ENCODE assay signal across 1 cellular context in genomic region chr4:78621395-78621794, GRCh38.
TF ChIP-seq lines count a peak whose summit lies in the region.

No MANE protein-coding gene starts in this region.

TF ChIP-seq in K562, 482 proteins besides CTCF, POLR2A, EP300 and RAD21 (continued from another document and continues in another):
- TF ChIP-seq ZKSCAN1 (IDR thresholded peaks at IDR 0.05; ENCODE audit: low read depth, low read length), result peak; percentile 60; the same call in 1 of the 2 replicates
- peak; percentile 82 to 85 for TF ChIP-seq TBL1XR1 (IDR thresholded peaks at IDR 0.05; ENCODE audit: low read length in 2 of 2)
- peak; percentile 64 for TF ChIP-seq FOSL1 (tag; conservative IDR thresholded peaks at IDR 0.05)
- TF ChIP-seq TCF3 (CRISPR knock-in tag; IDR thresholded peaks at IDR 0.05), result peak; percentile 96
- TF ChIP-seq, protein P1, sequence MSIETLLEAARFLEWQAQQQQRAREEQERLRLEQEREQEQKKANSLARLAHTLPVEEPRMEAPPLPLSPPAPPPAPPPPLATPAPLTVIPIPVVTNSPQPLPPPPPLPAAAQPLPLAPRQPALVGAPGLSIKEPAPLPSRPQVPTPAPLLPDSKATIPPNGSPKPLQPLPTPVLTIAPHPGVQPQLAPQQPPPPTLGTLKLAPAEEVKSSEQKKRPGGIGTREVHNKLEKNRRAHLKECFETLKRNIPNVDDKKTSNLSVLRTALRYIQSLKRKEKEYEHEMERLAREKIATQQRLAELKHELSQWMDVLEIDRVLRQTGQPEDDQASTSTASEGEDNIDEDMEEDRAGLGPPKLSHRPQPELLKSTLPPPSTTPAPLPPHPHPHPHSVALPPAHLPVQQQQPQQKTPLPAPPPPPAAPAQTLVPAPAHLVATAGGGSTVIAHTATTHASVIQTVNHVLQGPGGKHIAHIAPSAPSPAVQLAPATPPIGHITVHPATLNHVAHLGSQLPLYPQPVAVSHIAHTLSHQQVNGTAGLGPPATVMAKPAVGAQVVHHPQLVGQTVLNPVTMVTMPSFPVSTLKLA (conservative IDR thresholded peaks at IDR 0.05), result peak in 1 of 2 experiments; percentile 53; a peak in 1 of 4 replicates
- TF ChIP-seq SMAD4 (CRISPR knock-in tag; conservative IDR thresholded peaks at IDR 0.05), result peak; percentile 92
- TF ChIP-seq HMGN3 (IDR thresholded peaks at IDR 0.05; ENCODE audit: borderline replicate concordance, extremely low read depth, insufficient read length, low read depth, low read length), result no peak
- TF ChIP-seq RNF2 (IDR thresholded peaks at IDR 0.05), result peak; percentile 84
- peak; percentile 66; the same call in 1 of the 2 replicates for TF ChIP-seq C11orf30 (IDR thresholded peaks at IDR 0.05; ENCODE audit: low read depth)
- TF ChIP-seq, protein P2, sequence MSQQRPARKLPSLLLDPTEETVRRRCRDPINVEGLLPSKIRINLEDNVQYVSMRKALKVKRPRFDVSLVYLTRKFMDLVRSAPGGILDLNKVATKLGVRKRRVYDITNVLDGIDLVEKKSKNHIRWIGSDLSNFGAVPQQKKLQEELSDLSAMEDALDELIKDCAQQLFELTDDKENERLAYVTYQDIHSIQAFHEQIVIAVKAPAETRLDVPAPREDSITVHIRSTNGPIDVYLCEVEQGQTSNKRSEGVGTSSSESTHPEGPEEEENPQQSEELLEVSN (IDR thresholded peaks at IDR 0.05; ENCODE audit: borderline replicate concordance in 1 of 2, extremely low read depth in 1 of 2, insufficient read depth in 1 of 2, insufficient read length in 1 of 2, low read depth in 1 of 2, low read length in 1 of 2, poor library complexity in 1 of 2, severe bottlenecking in 1 of 2), result no peak
- peak; percentile 64 for TF ChIP-seq CREB1 (IDR thresholded peaks at IDR 0.05)
- no peak for TF ChIP-seq CREB1 (CRISPR knock-in tag; IDR thresholded peaks at IDR 0.05)
- peak; percentile 75; the same call in 1 of the 2 replicates for TF ChIP-seq HDAC2 (IDR thresholded peaks at IDR 0.05)
- TF ChIP-seq EHMT2 (IDR thresholded peaks at IDR 0.05), result no peak
- TF ChIP-seq RCOR1 (IDR thresholded peaks at IDR 0.05; ENCODE audit: borderline replicate concordance in 1 of 2, low read depth in 2 of 2, low read length in 2 of 2), result peak; percentile 81 to 95; a peak in 3 of 4 replicates
- TF ChIP-seq VEZF1 (CRISPR knock-in tag; IDR thresholded peaks at IDR 0.05), result peak; percentile 57
- TF ChIP-seq NR2C1 (IDR thresholded peaks at IDR 0.05), result peak; percentile 50
- peak; percentile 65 for TF ChIP-seq NR2C1 (tag; IDR thresholded peaks at IDR 0.05)
- TF ChIP-seq KAT2B (IDR thresholded peaks at IDR 0.05; ENCODE audit: low read depth, low read length), result no peak
- TF ChIP-seq NCOR1 (IDR thresholded peaks at IDR 0.05), result peak; percentile 93
- TF ChIP-seq TEAD4 (IDR thresholded peaks at IDR 0.05; ENCODE audit: low read length), result peak; percentile 97
- no peak for TF ChIP-seq TEAD4 (CRISPR knock-in tag; IDR thresholded peaks at IDR 0.05; ENCODE audit: borderline replicate concordance)
- peak; percentile 48; the same call in 1 of the 2 replicates for TF ChIP-seq CC2D1A (IDR thresholded peaks at IDR 0.05)
- peak; percentile 59 for TF ChIP-seq ZNF316 (IDR thresholded peaks at IDR 0.05)
- TF ChIP-seq MAZ (CRISPR knock-in tag; conservative IDR thresholded peaks at IDR 0.05 in 1 of 2, IDR thresholded peaks at IDR 0.05 in 1 of 2), result peak; percentile 36 to 51; a peak in 2 of 4 replicates
- TF ChIP-seq SOX6 (IDR thresholded peaks at IDR 0.05), result peak; percentile 73; the same call in 1 of the 2 replicates
- TF ChIP-seq ZBED1 (IDR thresholded peaks at IDR 0.05), result peak; percentile 59; the same call in 1 of the 2 replicates
- no peak for TF ChIP-seq HDAC8 (tag; IDR thresholded peaks at IDR 0.05)
- peak; percentile 63; the same call in 1 of the 2 replicates for TF ChIP-seq MTA3 (IDR thresholded peaks at IDR 0.05; ENCODE audit: borderline replicate concordance)
- TF ChIP-seq MEIS2 (IDR thresholded peaks at IDR 0.05; ENCODE audit: partially characterized antibody), result peak; percentile 85
- TF ChIP-seq SP2 (IDR thresholded peaks at IDR 0.05; ENCODE audit: extremely low read depth, low read depth, low read length, poor library complexity, severe bottlenecking), result no peak
- peak; percentile 81 for TF ChIP-seq NFIC (IDR thresholded peaks at IDR 0.05)
- peak; percentile 87 for TF ChIP-seq STAT5A (IDR thresholded peaks at IDR 0.05; ENCODE audit: borderline replicate concordance, low read length)
- no peak for TF ChIP-seq HCFC1 (IDR thresholded peaks at IDR 0.05; ENCODE audit: low read depth, low read length)
- 0 out of 4 replicates have a peak, but pooled peaks of 1 of the 2 experiments have one; percentile 38 for TF ChIP-seq FOXA3 (CRISPR knock-in tag; conservative IDR thresholded peaks at IDR 0.05 in 1 of 2, IDR thresholded peaks at IDR 0.05 in 1 of 2)
- TF ChIP-seq FOXP1 (CRISPR knock-in tag; IDR thresholded peaks at IDR 0.05), result 0 out of 2 replicates have a peak, but pooled peaks have one; percentile 34
- peak; percentile 83 for TF ChIP-seq MTA2 (IDR thresholded peaks at IDR 0.05; ENCODE audit: low read depth)
- peak; percentile 60; the same call in 1 of the 2 replicates for TF ChIP-seq FOXM1 (IDR thresholded peaks at IDR 0.05; ENCODE audit: low read depth)
- TF ChIP-seq FOXM1 (CRISPR knock-in tag; IDR thresholded peaks at IDR 0.05; ENCODE audit: low read depth), result no peak
- TF ChIP-seq ETV5 (CRISPR knock-in tag; IDR thresholded peaks at IDR 0.05; ENCODE audit: low read depth), result peak; percentile 42; the same call in 1 of the 2 replicates
- TF ChIP-seq, protein P3, sequence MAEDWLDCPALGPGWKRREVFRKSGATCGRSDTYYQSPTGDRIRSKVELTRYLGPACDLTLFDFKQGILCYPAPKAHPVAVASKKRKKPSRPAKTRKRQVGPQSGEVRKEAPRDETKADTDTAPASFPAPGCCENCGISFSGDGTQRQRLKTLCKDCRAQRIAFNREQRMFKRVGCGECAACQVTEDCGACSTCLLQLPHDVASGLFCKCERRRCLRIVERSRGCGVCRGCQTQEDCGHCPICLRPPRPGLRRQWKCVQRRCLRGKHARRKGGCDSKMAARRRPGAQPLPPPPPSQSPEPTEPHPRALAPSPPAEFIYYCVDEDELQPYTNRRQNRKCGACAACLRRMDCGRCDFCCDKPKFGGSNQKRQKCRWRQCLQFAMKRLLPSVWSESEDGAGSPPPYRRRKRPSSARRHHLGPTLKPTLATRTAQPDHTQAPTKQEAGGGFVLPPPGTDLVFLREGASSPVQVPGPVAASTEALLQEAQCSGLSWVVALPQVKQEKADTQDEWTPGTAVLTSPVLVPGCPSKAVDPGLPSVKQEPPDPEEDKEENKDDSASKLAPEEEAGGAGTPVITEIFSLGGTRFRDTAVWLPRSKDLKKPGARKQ (CRISPR knock-in tag; IDR thresholded peaks at IDR 0.05), result no peak
- peak; percentile 15; the same call in 1 of the 2 replicates for TF ChIP-seq PHB2 (IDR thresholded peaks at IDR 0.05; ENCODE audit: low read depth)
- peak; percentile 67 to 77; a peak in 3 of 4 replicates for TF ChIP-seq TRIM24 (IDR thresholded peaks at IDR 0.05)
- TF ChIP-seq SMARCC2 (IDR thresholded peaks at IDR 0.05; ENCODE audit: low read depth), result peak; percentile 45
- TF ChIP-seq HSF4 (CRISPR knock-in tag; IDR thresholded peaks at IDR 0.05; ENCODE audit: borderline replicate concordance), result 0 out of 2 replicates have a peak, but pooled peaks have one; percentile 26
- TF ChIP-seq NFE2 (IDR thresholded peaks at IDR 0.05; ENCODE audit: low read depth), result peak; percentile 63; the same call in 1 of the 2 replicates
- no peak for TF ChIP-seq RBM15 (IDR thresholded peaks at IDR 0.05; ENCODE audit: insufficient read depth, low read length)
- peak; percentile 91 for TF ChIP-seq GATAD2B (IDR thresholded peaks at IDR 0.05; ENCODE audit: borderline replicate concordance)
- TF ChIP-seq, protein P4, sequence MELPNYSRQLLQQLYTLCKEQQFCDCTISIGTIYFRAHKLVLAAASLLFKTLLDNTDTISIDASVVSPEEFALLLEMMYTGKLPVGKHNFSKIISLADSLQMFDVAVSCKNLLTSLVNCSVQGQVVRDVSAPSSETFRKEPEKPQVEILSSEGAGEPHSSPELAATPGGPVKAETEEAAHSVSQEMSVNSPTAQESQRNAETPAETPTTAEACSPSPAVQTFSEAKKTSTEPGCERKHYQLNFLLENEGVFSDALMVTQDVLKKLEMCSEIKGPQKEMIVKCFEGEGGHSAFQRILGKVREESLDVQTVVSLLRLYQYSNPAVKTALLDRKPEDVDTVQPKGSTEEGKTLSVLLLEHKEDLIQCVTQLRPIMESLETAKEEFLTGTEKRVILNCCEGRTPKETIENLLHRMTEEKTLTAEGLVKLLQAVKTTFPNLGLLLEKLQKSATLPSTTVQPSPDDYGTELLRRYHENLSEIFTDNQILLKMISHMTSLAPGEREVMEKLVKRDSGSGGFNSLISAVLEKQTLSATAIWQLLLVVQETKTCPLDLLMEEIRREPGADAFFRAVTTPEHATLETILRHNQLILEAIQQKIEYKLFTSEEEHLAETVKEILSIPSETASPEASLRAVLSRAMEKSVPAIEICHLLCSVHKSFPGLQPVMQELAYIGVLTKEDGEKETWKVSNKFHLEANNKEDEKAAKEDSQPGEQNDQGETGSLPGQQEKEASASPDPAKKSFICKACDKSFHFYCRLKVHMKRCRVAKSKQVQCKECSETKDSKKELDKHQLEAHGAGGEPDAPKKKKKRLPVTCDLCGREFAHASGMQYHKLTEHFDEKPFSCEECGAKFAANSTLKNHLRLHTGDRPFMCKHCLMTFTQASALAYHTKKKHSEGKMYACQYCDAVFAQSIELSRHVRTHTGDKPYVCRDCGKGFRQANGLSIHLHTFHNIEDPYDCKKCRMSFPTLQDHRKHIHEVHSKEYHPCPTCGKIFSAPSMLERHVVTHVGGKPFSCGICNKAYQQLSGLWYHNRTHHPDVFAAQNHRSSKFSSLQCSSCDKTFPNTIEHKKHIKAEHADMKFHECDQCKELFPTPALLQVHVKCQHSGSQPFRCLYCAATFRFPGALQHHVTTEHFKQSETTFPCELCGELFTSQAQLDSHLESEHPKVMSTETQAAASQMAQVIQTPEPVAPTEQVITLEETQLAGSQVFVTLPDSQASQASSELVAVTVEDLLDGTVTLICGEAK (IDR thresholded peaks at IDR 0.05), result 0 out of 2 replicates have a peak, but pooled peaks have one; percentile 4
- TF ChIP-seq, protein P4 (CRISPR knock-in tag; IDR thresholded peaks at IDR 0.05), result no peak
- TF ChIP-seq BHLHE40 (IDR thresholded peaks at IDR 0.05; ENCODE audit: low read length), result peak; percentile 59; the same call in 1 of the 2 replicates
- TF ChIP-seq CREM (IDR thresholded peaks at IDR 0.05; ENCODE audit: low read depth), result peak; percentile 80
- TF ChIP-seq MCM5 (IDR thresholded peaks at IDR 0.05; ENCODE audit: low read depth), result no peak
- TF ChIP-seq, protein P5, sequence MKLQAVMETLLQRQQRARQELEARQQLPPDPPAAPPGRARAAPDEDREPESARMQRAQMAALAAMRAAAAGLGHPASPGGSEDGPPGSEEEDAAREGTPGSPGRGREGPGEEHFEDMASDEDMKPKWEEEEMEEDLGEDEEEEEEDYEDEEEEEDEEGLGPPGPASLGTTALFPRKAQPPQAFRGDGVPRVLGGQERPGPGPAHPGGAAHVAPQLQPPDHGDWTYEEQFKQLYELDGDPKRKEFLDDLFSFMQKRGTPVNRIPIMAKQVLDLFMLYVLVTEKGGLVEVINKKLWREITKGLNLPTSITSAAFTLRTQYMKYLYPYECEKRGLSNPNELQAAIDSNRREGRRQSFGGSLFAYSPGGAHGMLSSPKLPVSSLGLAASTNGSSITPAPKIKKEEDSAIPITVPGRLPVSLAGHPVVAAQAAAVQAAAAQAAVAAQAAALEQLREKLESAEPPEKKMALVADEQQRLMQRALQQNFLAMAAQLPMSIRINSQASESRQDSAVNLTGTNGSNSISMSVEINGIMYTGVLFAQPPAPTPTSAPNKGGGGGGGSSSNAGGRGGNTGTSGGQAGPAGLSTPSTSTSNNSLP (IDR thresholded peaks at IDR 0.05; ENCODE audit: borderline replicate concordance, low read depth, low read length), result peak; percentile 56; the same call in 1 of the 2 replicates
